In genomic region chr11:118720078-118720477, GRCh38 we compare ENCODE assay signal across 11 cellular contexts. TPM values are rescaled to one million over a fixed set of nuclear protein-coding genes. Genes with fewer than 3 reads are reported as not detected.
DNase-seq lines count a peak whose midpoint lies in the region; ATAC-seq, FAIRE-seq and TF ChIP-seq lines count a peak whose summit lies in the region.
"Not testable (repeated sequence)": the region's sequence is repeated elsewhere in the genome, so short reads cannot be mapped to it uniquely, and the experiment has no call there.
"Had no signal": no experiment of that assay in that cellular context is flagged by ENCODE, and none has a peak within 500 bp of the region (broad histone marks: within the 10 kb centered on the region; RNA-seq: fewer than 3 reads in every experiment).

No MANE protein-coding gene starts in this region.

- POLR2A ChIA-PET in K562 (lab: Yijun Ruan, JAX) = not testable (repeated sequence)

- not testable (repeated sequence) for H2AFZ ChIP-seq in K562 (ENCODE audit: low read depth, low read length); neural progenitor cell (replicated peaks)

- H3K4me2 ChIP-seq in K562 (ENCODE audit: insufficient read depth, low read length) (peak overlapping the region; percentile 25; the same call in 1 of the 2 replicates), neural progenitor cell (peak overlapping the region; percentile 49)

- not testable (repeated sequence) for H4K20me1 ChIP-seq in K562 (replicated peaks; ENCODE audit: control insufficient read depth, insufficient read depth, low read length); neural progenitor cell (ENCODE audit: low read depth)

- H3K4me1 ChIP-seq in K562 (replicated peaks in 1 of 2; ENCODE audit: control insufficient read depth in 2 of 2, insufficient read depth in 2 of 2, low read length in 2 of 2) (peaks cover 12 to 15% of the 10 kb centered on the region in 2 experiments), neural progenitor cell (peaks cover 16% of the 10 kb centered on the region), upper lobe of right lung (peaks cover 11% of the 10 kb centered on the region)
- H3K4me1 ChIP-seq in iPS-20b (ENCODE audit: insufficient read depth, low read length) = not testable (repeated sequence)

- intact Hi-C loops in K562 (cut with micrococcal nuclease); upper lobe of right lung (cut with DNase I): not testable (repeated sequence)

- H3K4me3 ChIP-seq in H7 (ENCODE audit: insufficient read depth, low read depth, low read length) (peak overlapping the region; percentile 37), iPS-20b (ENCODE audit: low read length) (peak overlapping the region; percentile 60; the same call in 1 of the 2 replicates), upper lobe of right lung (peak overlapping the region; percentile 46)
- not testable (repeated sequence) for H3K4me3 ChIP-seq in K562, neural progenitor cell

- peak overlapping the region; percentile 28 for H3K4me3 Mint-ChIP-seq in glutamatergic neuron (ENCODE audit: unreplicated experiment)
- peak overlapping the region; percentile 61 for H3K4me3 Mint-ChIP-seq in neural progenitor cell

- H3K9me1 ChIP-seq in K562 (ENCODE audit: control insufficient read depth, insufficient read depth, low read length) = not testable (repeated sequence)

- not testable (repeated sequence) for FAIRE-seq in K562 (lab: Jason Lieb, UNC)

- TF ChIP-seq EP300 in K562 (IDR thresholded peaks at IDR 0.05; ENCODE audit: low read length) = not testable (repeated sequence)

- H3K27me3 ChIP-seq in H7 (ENCODE audit: control insufficient read depth, insufficient read depth, low read length); K562 (ENCODE audit: control insufficient read depth in 2 of 2, insufficient read depth in 2 of 2, low read length in 2 of 2); iPS-20b (ENCODE audit: insufficient read depth, low read length); upper lobe of right lung: not testable (repeated sequence)
- peaks cover 48% of the 10 kb centered on the region for H3K27me3 ChIP-seq in neural progenitor cell

- TF ChIP-seq CTCF in K562 (IDR thresholded peaks at IDR 0.05 in 2 of 3, conservative IDR thresholded peaks at IDR 0.05 in 1 of 3; ENCODE audit: insufficient read depth in 2 of 3, low read depth in 1 of 3, low read length in 3 of 3); glutamatergic neuron (IDR thresholded peaks at IDR 0.05; ENCODE audit: partially characterized antibody, unreplicated experiment); neural progenitor cell (IDR thresholded peaks at IDR 0.05); upper lobe of right lung (IDR thresholded peaks at IDR 0.05): not testable (repeated sequence)

- peaks cover 21% of the 10 kb centered on the region for H3F3A ChIP-seq in neural progenitor cell (ENCODE audit: low read depth)

- H3K27me3 Mint-ChIP-seq in glutamatergic neuron (ENCODE audit: unreplicated experiment) = not testable (repeated sequence)
- H3K27me3 Mint-ChIP-seq in neural progenitor cell (ENCODE audit: insufficient read depth, low read depth) = peaks cover 16% of the 10 kb centered on the region

- not testable (repeated sequence) for TF ChIP-seq POLR2A in K562 (conservative IDR thresholded peaks at IDR 0.05)

- BruUV-seq in K562 (replicated peaks; lab: Mats Ljungman, UMichigan) = not testable (repeated sequence)

- in situ Hi-C loops in K562 (cut with MboI) = not testable (repeated sequence)

- not testable (repeated sequence) for H3K9me3 ChIP-seq in K562 (replicated peaks; ENCODE audit: control insufficient read depth, insufficient read depth, low read depth, low read length); iPS-20b (ENCODE audit: insufficient read depth, low read depth, low read length); neural progenitor cell (ENCODE audit: low read depth); upper lobe of right lung

- peak overlapping the region in 1 of 2 experiments; percentile 20; a peak in 2 of 4 replicates for H3K9ac ChIP-seq in K562 (ENCODE audit: insufficient read depth in 1 of 2, low read depth in 2 of 2, low read length in 2 of 2)
- H3K9ac ChIP-seq in iPS-20b (ENCODE audit: low read depth, low read length) = peak overlapping the region; percentile 78; the same call in 1 of the 2 replicates
- H3K9ac ChIP-seq in neural progenitor cell = not testable (repeated sequence)

- not testable (repeated sequence) for H3K27ac ChIP-seq in K562 (ENCODE audit: extremely low read depth, low read depth, low read length); iPS-20b (ENCODE audit: low read length); neural progenitor cell
- peak overlapping the region; percentile 70 for H3K27ac ChIP-seq in upper lobe of right lung

- H3K4me1 Mint-ChIP-seq in glutamatergic neuron (ENCODE audit: low read depth, unreplicated experiment) = peaks cover 34% of the 10 kb centered on the region
- peaks cover 39% of the 10 kb centered on the region for H3K4me1 Mint-ChIP-seq in neural progenitor cell

- H3K36me3 Mint-ChIP-seq in glutamatergic neuron (ENCODE audit: unreplicated experiment); neural progenitor cell: not testable (repeated sequence)

- not testable (repeated sequence) for H3K9me3 Mint-ChIP-seq in glutamatergic neuron (ENCODE audit: unreplicated experiment); neural progenitor cell

- WGBS in K562 (ENCODE audit: insufficient coverage, low coverage, missing lambda C conversion rate) = 81% methylated on average over 6 of the region's 13 CpGs

- ATAC-seq in K562, upper lobe of right lung: not testable (repeated sequence)

- TF ChIP-seq RAD21 in K562 (CRISPR knock-in tag; conservative IDR thresholded peaks at IDR 0.05 in 1 of 2, IDR thresholded peaks at IDR 0.05 in 1 of 2) = not testable (repeated sequence)

- CTCF ChIA-PET in K562 (lab: Yijun Ruan, JAX; ENCODE audit: low intra/inter-chr PET ratio) = not testable (repeated sequence)

- H3K27ac Mint-ChIP-seq in glutamatergic neuron (ENCODE audit: unreplicated experiment); neural progenitor cell: not testable (repeated sequence)

- not testable (repeated sequence) for DNase-seq in H7; K562 (ENCODE audit: extremely low read depth in 1 of 4, low spot score in 3 of 4); glutamatergic neuron; neural progenitor cell (ENCODE audit: low spot score); upper lobe of right lung
- DNase-seq in NCI-H82 (lab: John Stamatoyannopoulos, UW) = peak; percentile 56

- H3K79me2 ChIP-seq in K562 (ENCODE audit: control insufficient read depth, insufficient read depth, low read length); neural progenitor cell (ENCODE audit: low read depth): not testable (repeated sequence)

- H3K36me3 ChIP-seq in H7 (replicated peaks; ENCODE audit: control insufficient read depth, insufficient read depth, low read length); K562 (ENCODE audit: control insufficient read depth, insufficient read depth, low read length); neural progenitor cell; upper lobe of right lung: not testable (repeated sequence)
- peaks cover 13% of the 10 kb centered on the region for H3K36me3 ChIP-seq in iPS-20b (ENCODE audit: insufficient read depth, low read depth, low read length)

RNA-seq across cellular contexts. Expression of gene TREH, which starts 40.6 kb away (rescaled TPM):
- total RNA-seq in H7 (2014; rRNA removed; shearing (Covaris generic)) = not detected in 2 replicates
- total RNA-seq in K562 (2011; cell fraction: chromatin; rRNA removed; ENCODE audit: low replicate concordance) = not detected in 2 replicates
- not detected in 2 replicates for total RNA-seq in K562 (2011; cell fraction: nucleolus; rRNA removed)
- total RNA-seq in K562 (2011; cell fraction: nucleoplasm; rRNA removed) = not detected in 2 replicates
- total RNA-seq in K562 (2014; rRNA removed) (not detected in 2 replicates), K562 (2014; rRNA removed; fragmentation: Illumina TruSeq; extraction: Trizol) (not detected in 2 replicates), K562 (2015; rRNA removed; fragmentation: Illumina TruSeq; extraction: Trizol) (not detected in 2 replicates), K562 (2021) (not detected in 2 replicates), glutamatergic neuron (ENCODE audit: unreplicated experiment) (not detected), neural progenitor cell (ENCODE audit: low replicate concordance) (not detected in 2 replicates), upper lobe of right lung (0.46 TPM)
- polyA plus RNA-seq in K562 (2011; rRNA removed) (not detected in 2 replicates), K562 (2014; fragmentation: Illumina TruSeq; extraction: Trizol) (not detected in 2 replicates), K562 (2014; fragmentation: Nextera tagmentation; extraction: Ambion mirVana) (under 1 TPM; 0.11 to 0.20 TPM), K562 (2014; rRNA removed) (0.09 TPM in 1 of 2 replicates, not detected in the other)
- not detected in 2 replicates for polyA plus RNA-seq in K562 (2011; cell fraction: cytosol; rRNA removed)
- not detected in 2 replicates for polyA plus RNA-seq in K562 (2011; cell fraction: nucleus; rRNA removed)
- polyA plus RNA-seq in K562 (2012) = 0.11 TPM in 1 of 2 replicates, not detected in the other
- polyA minus RNA-seq in K562 (2011; rRNA and poly(A)+ RNA removed) = not detected in 2 replicates
- polyA minus RNA-seq in K562 (2011; cell fraction: cytosol; rRNA and poly(A)+ RNA removed) = not detected in 2 replicates
- polyA minus RNA-seq in K562 (2011; cell fraction: nucleus; rRNA and poly(A)+ RNA removed) = not detected in 2 replicates
- total RNA-seq: CD4-positive, alpha-beta T cell; Daoy; GM12878; GM23248 had no signal
- polyA plus RNA-seq: GM12878 had no signal
